15 cellular contexts compared by ENCODE assay signal in genomic region chr11:44311339-44312261, GRCh38. TPM values are rescaled to one million over a fixed set of nuclear protein-coding genes. Genes with fewer than 3 reads are reported as not detected.
"Had no signal": no experiment of that assay in that cellular context is flagged by ENCODE, and none has a peak within 500 bp of the region (broad histone marks: within the 10 kb centered on the region; RNA-seq: fewer than 3 reads in every experiment).

No MANE protein-coding gene starts in this region.

- ATAC-seq: left colon; naive thymus-derived CD4-positive, alpha-beta T cell had no signal

- H3K9me3 Mint-ChIP-seq: activated CD4-positive, alpha-beta memory T cell treated with anti-CD3 and anti-CD28 coated beads, Interleukin-2, amount 10 ng/mL, durations not matched to agents 7 days and 5 days; stimulated activated naive CD8-positive, alpha-beta T cell treated with anti-CD3 and anti-CD28 coated beads, Interleukin-15, Interleukin-2, amounts not matched to agents 100 ng/mL and 50 ng/mL, for 24 hours had no signal

- H3K27me3 ChIP-seq: testis had no signal

- H3K9me3 ChIP-seq: testis had no signal

- H3K4me3 ChIP-seq: testis had no signal

- DNase-seq: activated CD4-positive, alpha-beta memory T cell treated with anti-CD3 and anti-CD28 coated beads, Interleukin-2, amount 10 ng/mL, durations not matched to agents 7 days and 5 days; activated CD4-positive, alpha-beta T cell treated with anti-CD3 and anti-CD28 coated beads for 1 hour; activated naive CD4-positive, alpha-beta T cell treated with Interleukin-2 at 50 U/mL for 16 hours; caudate nucleus; effector memory CD4-positive, alpha-beta T cell; erythroblast; hippocampal formation; left colon; naive thymus-derived CD4-positive, alpha-beta T cell; stimulated activated CD4-positive, alpha-beta T cell treated with anti-CD3 and anti-CD28 coated beads, Interleukin-12 subunit alpha, Interleukin-12 subunit beta, amount 100 ng/mL, for 4 hours; testis had no signal

- H3K4me3 Mint-ChIP-seq: activated CD4-positive, alpha-beta memory T cell treated with anti-CD3 and anti-CD28 coated beads, Interleukin-2, amount 10 ng/mL, durations not matched to agents 7 days and 5 days; stimulated activated naive CD8-positive, alpha-beta T cell treated with anti-CD3 and anti-CD28 coated beads, Interleukin-15, Interleukin-2, amounts not matched to agents 100 ng/mL and 50 ng/mL, for 24 hours had no signal

- H3K27ac ChIP-seq: coronary artery, testis had no signal

- H3K27ac Mint-ChIP-seq: activated CD4-positive, alpha-beta memory T cell treated with anti-CD3 and anti-CD28 coated beads, Interleukin-2, amount 10 ng/mL, durations not matched to agents 7 days and 5 days; stimulated activated naive CD8-positive, alpha-beta T cell treated with anti-CD3 and anti-CD28 coated beads, Interleukin-15, Interleukin-2, amounts not matched to agents 100 ng/mL and 50 ng/mL, for 24 hours had no signal

RNA-seq across cellular contexts. Expression of gene ALX4, which starts 1.7 kb away (rescaled TPM):
- total RNA-seq: activated CD4-positive, alpha-beta memory T cell treated with anti-CD3 and anti-CD28 coated beads, Interleukin-2, amount 10 ng/mL, durations not matched to agents 7 days and 5 days; left colon; lung microvascular endothelial cell; naive thymus-derived CD4-positive, alpha-beta T cell; pulmonary artery endothelial cell had no signal
